In genomic region chr11:111871693-111872161, GRCh38 we compare ENCODE assay signal across 8 cellular contexts. TPM values are rescaled to one million over a fixed set of nuclear protein-coding genes. Genes with fewer than 3 reads are reported as not detected.
DNase-seq lines count a peak whose midpoint lies in the region; ATAC-seq lines count a peak whose summit lies in the region.

No MANE protein-coding gene starts in this region.

- ATAC-seq in HG03439 (IDR thresholded peaks at IDR 0.05; ENCODE audit: unreplicated experiment) (no peak), HG03139 (IDR thresholded peaks at IDR 0.05; ENCODE audit: unreplicated experiment) (no peak)

- no peaks in the 10 kb centered on the region for H3K27me3 ChIP-seq in CD8-positive, alpha-beta memory T cell (ENCODE audit: insufficient read depth, low read length, poor library complexity, severe bottlenecking)

- CTCF ChIA-PET in CD8-positive, alpha-beta memory T cell (lab: Charles Lee), result interaction anchor here (1.1 to 3.3 kb wide), 6 partner anchors 8 to 65 kb away, joined by 3 to 11 read pairs (median 5); partner anchors contain the start of gene CFAP68

- H3K4me3 ChIP-seq in CD8-positive, alpha-beta memory T cell (ENCODE audit: low read length), result peak overlapping the region; percentile 81

- peak overlapping the region; percentile 90 to 97 (median 96) for H3K27ac Mint-ChIP-seq in CD8-positive, alpha-beta memory T cell

- no peak for DNase-seq in CD8-positive, alpha-beta memory T cell
- peak; percentile 5 for DNase-seq in M059J (ENCODE audit: low read depth)
- no peak for DNase-seq in caudate nucleus (lab: John Stamatoyannopoulos, UW)
- peak; percentile 42 for DNase-seq in midbrain (lab: John Stamatoyannopoulos, UW)
- no peak for DNase-seq in stimulated activated naive CD4-positive, alpha-beta T cell (lab: John Stamatoyannopoulos, UW)
- DNase-seq in effector CD8-positive, alpha-beta T cell (lab: John Stamatoyannopoulos, UW), result no peak

- peaks cover 22 to 42% (median 39%) of the 10 kb centered on the region in 3 donors for H3K4me1 Mint-ChIP-seq in CD8-positive, alpha-beta memory T cell

- POLR2A ChIA-PET in CD8-positive, alpha-beta memory T cell (lab: Charles Lee), result interaction anchor here (0.6 to 2.1 kb wide), 6 partner anchors 8 to 1469 kb away, joined by 3 to 17 read pairs (median 5); partner anchors contain the start of genes CFAP68 and PPP2R1B

- no peaks in the 10 kb centered on the region for H3K9me3 Mint-ChIP-seq in CD8-positive, alpha-beta memory T cell

- H3K27ac ChIP-seq in CD8-positive, alpha-beta memory T cell (ENCODE audit: low read depth, low read length), result peak overlapping the region; percentile 88
- peak overlapping the region; percentile 82 for H3K27ac ChIP-seq in caudate nucleus (ENCODE audit: low read depth, low read length)

- peaks cover 8% of the 10 kb centered on the region for H3K36me3 ChIP-seq in CD8-positive, alpha-beta memory T cell (ENCODE audit: insufficient read depth, low read length)

- peaks cover 0 to 2% of the 10 kb centered on the region in 2 donors for H3K27me3 Mint-ChIP-seq in CD8-positive, alpha-beta memory T cell

- no peaks in the 10 kb centered on the region for H3K9me3 ChIP-seq in CD8-positive, alpha-beta memory T cell (ENCODE audit: low read length)

- peaks cover 21% of the 10 kb centered on the region for H3K4me1 ChIP-seq in CD8-positive, alpha-beta memory T cell (ENCODE audit: insufficient read depth, low read length)

- H3K4me3 Mint-ChIP-seq in CD8-positive, alpha-beta memory T cell, result peak overlapping the region; percentile 93 to 96 (median 94)

- peaks cover 0 to 46% (median 9%) of the 10 kb centered on the region in 3 donors for H3K36me3 Mint-ChIP-seq in CD8-positive, alpha-beta memory T cell

RNA-seq across cellular contexts. Expression of gene ALG9, which starts 0.3 kb away (rescaled TPM):
- total RNA-seq in CD8-positive, alpha-beta memory T cell, result 10 to 100 TPM; 37.4 to 38.0 TPM
- 16.7 TPM for polyA plus RNA-seq in CD8-positive, alpha-beta memory T cell
- 39.7 and 40.3 TPM in 2 replicates for total RNA-seq in M059J (2014; rRNA removed; shearing (Covaris generic))

RNA-seq across cellular contexts. Expression of gene FDXACB1, which starts 7.2 kb away (rescaled TPM):
- total RNA-seq in CD8-positive, alpha-beta memory T cell, result 10 to 100 TPM; 11.6 to 12.7 TPM
- polyA plus RNA-seq in CD8-positive, alpha-beta memory T cell, result 6.4 TPM
- 4.9 and 7.9 TPM in 2 replicates for total RNA-seq in M059J (2014; rRNA removed; shearing (Covaris generic))

RNA-seq across cellular contexts. Expression of gene CFAP68, which starts 7.6 kb away (rescaled TPM):
- 10 to 100 TPM; 36.7 to 44.3 TPM for total RNA-seq in CD8-positive, alpha-beta memory T cell
- 24.7 TPM for polyA plus RNA-seq in CD8-positive, alpha-beta memory T cell
- 26.7 and 28.3 TPM in 2 replicates for total RNA-seq in M059J (2014; rRNA removed; shearing (Covaris generic))

RNA-seq across cellular contexts. Expression of gene CRYAB, which starts 39.8 kb away (rescaled TPM):
- not detected for total RNA-seq in CD8-positive, alpha-beta memory T cell
- not detected for polyA plus RNA-seq in CD8-positive, alpha-beta memory T cell
- 1.7 TPM in 1 of 2 replicates, not detected in the other for total RNA-seq in M059J (2014; rRNA removed; shearing (Covaris generic))

RNA-seq across cellular contexts. Expression of gene HSPB2, which starts 40.8 kb away (rescaled TPM):
- total RNA-seq in CD8-positive, alpha-beta memory T cell, result not detected
- not detected for polyA plus RNA-seq in CD8-positive, alpha-beta memory T cell
- total RNA-seq in M059J (2014; rRNA removed; shearing (Covaris generic)), result not detected in 2 replicates

Comparison
In these comparisons a context has a peak if more than half of its experiments do, and no peak if none do; other contexts are left out.
1. DNase-seq: peak in M059J (single experiment) and midbrain (single experiment); none in CD8-positive, alpha-beta memory T cell (0 of 5), caudate nucleus (0 of 61), stimulated activated naive CD4-positive, alpha-beta T cell (0 of 6) and effector CD8-positive, alpha-beta T cell (single experiment).